ENCODE assay signal across 35 cellular contexts in genomic region chr22:28637225-28637624, GRCh38. TPM values are rescaled to one million over a fixed set of nuclear protein-coding genes. Genes with fewer than 3 reads are reported as not detected.
"Had no signal": no experiment of that assay in that cellular context is flagged by ENCODE, and none has a peak within 500 bp of the region (broad histone marks: within the 10 kb centered on the region; RNA-seq: fewer than 3 reads in every experiment).

No MANE protein-coding gene starts in this region.

- DNase-seq: Karpas-422, Kasumi-1, MG63, MM.1S, MV-4-11, NCI-H1048, NCI-H1092, NCI-H1092 treated with DMSO at 0.1 percent for 48 hours, NCI-H1105 treated with DMSO at 0.1 percent for 48 hours, NCI-H1417, NCI-H1417 treated with DMSO at 0.1 percent for 48 hours, NCI-H1436, NCI-H1436 treated with DMSO at 0.1 percent for 48 hours, NCI-H146, NCI-H1694, NCI-H1694 treated with DMSO at 0.1 percent for 48 hours, NCI-H187, NCI-H187 treated with DMSO at 0.1 percent for 48 hours, NCI-H1930, NCI-H2029, NCI-H2029 treated with DMSO at 0.1 percent for 48 hours, NCI-H2081, NCI-H2081 treated with DMSO at 0.1 percent for 48 hours, NCI-H2107, NCI-H2171, NCI-H2171 treated with DMSO at 0.1 percent for 48 hours, NCI-H2227 treated with DMSO at 0.1 percent for 48 hours, NCI-H226, NCI-H345, NCI-H446, NCI-H446 treated with DMSO at 0.1 percent for 48 hours, NCI-H510A, NCI-H510A treated with DMSO at 0.1 percent for 48 hours had no signal

- H3K4me3 ChIP-seq: MG63 had no signal

- H3K27me3 ChIP-seq: MG63 had no signal

- H3K36me3 ChIP-seq: MG63 had no signal

- H3K9me3 ChIP-seq: MG63 had no signal

- H3K27ac ChIP-seq: KMS-11 had no signal

RNA-seq across cellular contexts. Expression of gene TTC28, which starts 42.4 kb away (rescaled TPM):
- total RNA-seq: MCF 10A had no signal
